Comparison of ENCODE assay signal across 8 cellular contexts in genomic region chr3:25592510-25592968, GRCh38.
DNase-seq lines count a peak whose midpoint lies in the region; ATAC-seq lines count a peak whose summit lies in the region.
"Had no signal": no experiment of that assay in that cellular context is flagged by ENCODE, and none has a peak within 500 bp of the region (broad histone marks: within the 10 kb centered on the region; RNA-seq: fewer than 3 reads in every experiment).

No MANE protein-coding gene starts in this region.

- H3K4me1 ChIP-seq in skeletal muscle satellite cell (ENCODE audit: control insufficient read depth, insufficient read depth, low read length), result peaks cover 15% of the 10 kb centered on the region

- H3K4me2 ChIP-seq in skeletal muscle satellite cell (ENCODE audit: low read length), result peak overlapping the region; percentile 30

- H3K9ac ChIP-seq in skeletal muscle satellite cell (ENCODE audit: low read depth, low read length), result peak overlapping the region; percentile 12

- no peak for ATAC-seq in GM21528 (IDR thresholded peaks at IDR 0.05; ENCODE audit: low FRiP score, unreplicated experiment)

- H3K9me3 ChIP-seq in skeletal muscle satellite cell (replicated peaks; ENCODE audit: low read length), result no peaks in the 10 kb centered on the region
- H3K9me3 ChIP-seq: neutrophil had no signal

- DNase-seq in GOT3 (lab: John Stamatoyannopoulos, UW) (peak; percentile 40), SIG-M5 (lab: John Stamatoyannopoulos, UW) (peak; percentile 11), glomerular visceral epithelial cell (ENCODE audit: extremely low spot score) (peak; percentile 72), germinal center (ENCODE audit: low spot score) (no peak), NCI-H524 treated with DMSO at 0.1 percent for 48 hours (lab: John Stamatoyannopoulos, UW) (no peak)

- no peaks in the 10 kb centered on the region for H3K27me3 ChIP-seq in skeletal muscle satellite cell (ENCODE audit: control insufficient read depth, insufficient read depth, low read length)
- H3K27me3 ChIP-seq: neutrophil had no signal

- H3K36me3 ChIP-seq in skeletal muscle satellite cell (ENCODE audit: insufficient read depth, low read length), result peaks cover 11% of the 10 kb centered on the region

- H3K4me3 ChIP-seq in skeletal muscle satellite cell (ENCODE audit: low read length), result no peak overlapping the region

Comparison
In these comparisons a context has a peak if more than half of its experiments do, and no peak if none do; other contexts are left out.
1. DNase-seq: peak in GOT3 (single experiment), SIG-M5 (single experiment) and glomerular visceral epithelial cell (single experiment); none in germinal center (single experiment) and NCI-H524 treated with DMSO at 0.1 percent for 48 hours (single experiment).